Comparison of ENCODE assay signal across 1 cellular context in the genomic region with DNA sequence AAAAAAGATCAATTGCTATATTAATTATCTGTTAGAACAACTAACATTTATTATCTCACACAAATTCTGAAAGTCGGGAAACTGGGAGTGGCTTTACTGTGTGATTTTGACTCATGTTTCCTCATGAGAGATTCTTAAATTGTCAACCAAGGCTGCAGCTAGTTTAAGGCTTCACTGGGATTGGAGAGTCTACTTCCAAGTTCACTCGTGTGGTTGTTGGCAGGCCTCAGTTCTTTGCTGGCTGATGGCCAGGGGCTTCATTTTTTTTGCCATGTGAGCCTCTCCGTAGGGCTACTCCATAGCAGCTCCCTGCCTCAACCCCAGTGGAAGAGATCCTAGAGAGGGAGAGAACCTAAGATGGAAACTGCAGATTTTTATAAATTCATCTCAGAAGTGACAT.
TF ChIP-seq lines count a peak whose summit lies in the region.

No MANE protein-coding gene starts in this region.

TF ChIP-seq in SK-N-SH, 30 proteins besides CTCF, POLR2A, EP300 and RAD21:
- no peak for TF ChIP-seq POLR2AphosphoS5 (IDR thresholded peaks at IDR 0.05; ENCODE audit: low read depth, low read length)
- no peak for TF ChIP-seq TAF1 (IDR thresholded peaks at IDR 0.05; ENCODE audit: borderline replicate concordance, low read depth, low read length)
- TF ChIP-seq, protein P1, sequence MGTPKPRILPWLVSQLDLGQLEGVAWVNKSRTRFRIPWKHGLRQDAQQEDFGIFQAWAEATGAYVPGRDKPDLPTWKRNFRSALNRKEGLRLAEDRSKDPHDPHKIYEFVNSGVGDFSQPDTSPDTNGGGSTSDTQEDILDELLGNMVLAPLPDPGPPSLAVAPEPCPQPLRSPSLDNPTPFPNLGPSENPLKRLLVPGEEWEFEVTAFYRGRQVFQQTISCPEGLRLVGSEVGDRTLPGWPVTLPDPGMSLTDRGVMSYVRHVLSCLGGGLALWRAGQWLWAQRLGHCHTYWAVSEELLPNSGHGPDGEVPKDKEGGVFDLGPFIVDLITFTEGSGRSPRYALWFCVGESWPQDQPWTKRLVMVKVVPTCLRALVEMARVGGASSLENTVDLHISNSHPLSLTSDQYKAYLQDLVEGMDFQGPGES (IDR thresholded peaks at IDR 0.05; ENCODE audit: low read depth, low read length) = no peak
- TF ChIP-seq JUND (IDR thresholded peaks at IDR 0.05) = no peak
- TF ChIP-seq USF2 (IDR thresholded peaks at IDR 0.05; ENCODE audit: borderline replicate concordance, low read depth, low read length) = no peak
- TF ChIP-seq CHD2 (IDR thresholded peaks at IDR 0.05; ENCODE audit: low read length, partially characterized antibody) = no peak
- no peak for TF ChIP-seq TEAD4 (IDR thresholded peaks at IDR 0.05; ENCODE audit: borderline replicate concordance, insufficient read depth)
- TF ChIP-seq, protein P2, sequence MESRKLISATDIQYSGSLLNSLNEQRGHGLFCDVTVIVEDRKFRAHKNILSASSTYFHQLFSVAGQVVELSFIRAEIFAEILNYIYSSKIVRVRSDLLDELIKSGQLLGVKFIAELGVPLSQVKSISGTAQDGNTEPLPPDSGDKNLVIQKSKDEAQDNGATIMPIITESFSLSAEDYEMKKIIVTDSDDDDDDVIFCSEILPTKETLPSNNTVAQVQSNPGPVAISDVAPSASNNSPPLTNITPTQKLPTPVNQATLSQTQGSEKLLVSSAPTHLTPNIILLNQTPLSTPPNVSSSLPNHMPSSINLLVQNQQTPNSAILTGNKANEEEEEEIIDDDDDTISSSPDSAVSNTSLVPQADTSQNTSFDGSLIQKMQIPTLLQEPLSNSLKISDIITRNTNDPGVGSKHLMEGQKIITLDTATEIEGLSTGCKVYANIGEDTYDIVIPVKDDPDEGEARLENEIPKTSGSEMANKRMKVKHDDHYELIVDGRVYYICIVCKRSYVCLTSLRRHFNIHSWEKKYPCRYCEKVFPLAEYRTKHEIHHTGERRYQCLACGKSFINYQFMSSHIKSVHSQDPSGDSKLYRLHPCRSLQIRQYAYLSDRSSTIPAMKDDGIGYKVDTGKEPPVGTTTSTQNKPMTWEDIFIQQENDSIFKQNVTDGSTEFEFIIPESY (IDR thresholded peaks at IDR 0.05; ENCODE audit: borderline replicate concordance, low read depth) = no peak
- no peak for TF ChIP-seq PBX3 (IDR thresholded peaks at IDR 0.05)
- TF ChIP-seq RFX5 (IDR thresholded peaks at IDR 0.05; ENCODE audit: low read length) = no peak
- TF ChIP-seq NRF1 (IDR thresholded peaks at IDR 0.05; ENCODE audit: low read depth, low read length) = no peak
